ENCODE assay signal across 28 cellular contexts in the genomic region with DNA sequence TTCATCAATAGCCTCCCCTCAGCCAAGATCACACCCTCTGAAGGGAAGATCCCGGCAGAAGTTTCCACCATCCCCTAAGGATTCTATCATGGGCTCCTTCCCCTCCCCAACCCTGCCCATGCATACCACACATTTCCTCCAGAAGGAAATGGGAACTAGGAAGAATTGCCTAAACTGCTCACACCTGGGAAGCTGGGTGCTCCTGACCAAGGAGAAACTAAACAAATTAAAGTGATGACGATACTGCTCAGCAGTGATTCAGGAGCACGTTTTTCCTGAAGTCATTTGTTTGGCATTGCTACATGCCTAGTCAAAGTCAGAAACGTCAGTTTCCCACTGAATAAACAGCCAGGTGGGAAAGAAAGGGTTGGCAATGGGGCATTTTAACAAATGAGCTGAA.
A peak's percentile ranks its signal among the peaks of the same experiment; 100 is the strongest.
DNase-seq lines count a peak whose midpoint lies in the region; ATAC-seq and TF ChIP-seq lines count a peak whose summit lies in the region.
"Had no signal": no experiment of that assay in that cellular context is flagged by ENCODE, and none has a peak within 500 bp of the region (broad histone marks: within the 10 kb centered on the region; RNA-seq: fewer than 3 reads in every experiment).

No MANE protein-coding gene starts in this region.

- TF ChIP-seq POLR2A in breast epithelium (IDR thresholded peaks at IDR 0.05) = no peak

- H3K9me2 ChIP-seq in MM.1S (replicated peaks; ENCODE audit: insufficient read depth, low read length) = no peaks in the 10 kb centered on the region

- no peaks in the 10 kb centered on the region for H4K20me1 ChIP-seq in MM.1S (ENCODE audit: insufficient read depth, low read length)

- H3K9me3 Mint-ChIP-seq in MCF 10A (ENCODE audit: unreplicated experiment) = no peaks in the 10 kb centered on the region
- H3K9me3 Mint-ChIP-seq in activated T-cell treated with anti-CD3 and anti-CD28 coated beads, Interleukin-2, amount 50 U/mL, for 72 hours = peaks cover 7 to 8% of the 10 kb centered on the region in 2 donors
- H3K9me3 Mint-ChIP-seq: natural killer cell had no signal

- no peaks in the 10 kb centered on the region for H3K4me1 ChIP-seq in breast epithelium
- H3K4me1 ChIP-seq in foreskin keratinocyte = peaks cover 14% of the 10 kb centered on the region
- no peaks in the 10 kb centered on the region for H3K4me1 ChIP-seq in MM.1S (ENCODE audit: low read length)
- H3K4me1 ChIP-seq: BE2C, gastroesophageal sphincter, pancreas, right lobe of liver, uterus had no signal

- H2AFZ ChIP-seq in MM.1S (ENCODE audit: low read length) = no peak overlapping the region

- no peak overlapping the region for H3K27ac ChIP-seq in breast epithelium
- peak overlapping the region; percentile 99 for H3K27ac ChIP-seq in foreskin keratinocyte
- no peak overlapping the region for H3K27ac ChIP-seq in MM.1S (ENCODE audit: low read length)
- H3K27ac ChIP-seq: 22Rv1, gastroesophageal sphincter, pancreas, right lobe of liver, uterus had no signal

- no peaks in the 10 kb centered on the region for H3K36me3 Mint-ChIP-seq in MCF 10A (ENCODE audit: insufficient read depth, unreplicated experiment)
- peaks cover 14 to 18% of the 10 kb centered on the region in 2 donors for H3K36me3 Mint-ChIP-seq in activated T-cell treated with anti-CD3 and anti-CD28 coated beads, Interleukin-2, amount 50 U/mL, for 72 hours (ENCODE audit: insufficient read depth in 2 of 2)
- H3K36me3 Mint-ChIP-seq: natural killer cell had no signal

- H3K79me2 ChIP-seq in MM.1S (ENCODE audit: low read length) = no peaks in the 10 kb centered on the region

- intact Hi-C loops in MCF 10A (cut with micrococcal nuclease) = no loop called here
- intact Hi-C loops in breast epithelium (cut with DNase I; ENCODE audit: low total_unique reads) = no loop called here

- TF ChIP-seq CTCF in MCF 10A (IDR thresholded peaks at IDR 0.05; ENCODE audit: unreplicated experiment) (no peak), breast epithelium (IDR thresholded peaks at IDR 0.05) (no peak), foreskin keratinocyte (conservative IDR thresholded peaks at IDR 0.05) (no peak), MM.1S (IDR thresholded peaks at IDR 0.05; ENCODE audit: low read length) (no peak)

- ATAC-seq in foreskin keratinocyte = peak; percentile 90
- no peak for ATAC-seq in activated T-cell treated with anti-CD3 and anti-CD28 coated beads, Interleukin-2, amount 50 U/mL, for 72 hours (replicated peaks in 1 of 2)
- ATAC-seq: activated T-cell treated with anti-CD3 and anti-CD28 coated beads, Interleukin-2, amount 50 U/mL, for 4 hours; gastroesophageal sphincter; left colon; natural killer cell; pancreas; right lobe of liver; SK-N-SH treated with all-trans-retinoic acid at 6 μM for 48 hours had no signal

- no peaks in the 10 kb centered on the region for H3K27me3 Mint-ChIP-seq in MCF 10A (ENCODE audit: insufficient read depth, unreplicated experiment)
- H3K27me3 Mint-ChIP-seq in activated T-cell treated with anti-CD3 and anti-CD28 coated beads, Interleukin-2, amount 50 U/mL, for 72 hours (ENCODE audit: low read depth) = peaks cover 38% of the 10 kb centered on the region

- H3K36me3 ChIP-seq in breast epithelium (no peaks in the 10 kb centered on the region), MM.1S (replicated peaks; ENCODE audit: insufficient read depth, low read length) (no peaks in the 10 kb centered on the region)
- H3K36me3 ChIP-seq: BE2C, gastroesophageal sphincter, pancreas, right lobe of liver, uterus had no signal

- H3K27ac Mint-ChIP-seq in MCF 10A (ENCODE audit: low read depth, unreplicated experiment) = peak overlapping the region; percentile 32
- no peak overlapping the region for H3K27ac Mint-ChIP-seq in activated T-cell treated with anti-CD3 and anti-CD28 coated beads, Interleukin-2, amount 50 U/mL, for 72 hours
- H3K27ac Mint-ChIP-seq: mesothelial cell of epicardium, natural killer cell had no signal

- H3F3A ChIP-seq in MM.1S (ENCODE audit: insufficient read depth, low read length) = no peaks in the 10 kb centered on the region

- CTCF ChIA-PET in MCF 10A (lab: Yijun Ruan, JAX) = no interaction called here

- POLR2A ChIA-PET in MCF 10A (lab: Yijun Ruan, JAX) = no interaction called here

- H3K4me3 Mint-ChIP-seq in MCF 10A (ENCODE audit: unreplicated experiment) = no peak overlapping the region
- H3K4me3 Mint-ChIP-seq in activated T-cell treated with anti-CD3 and anti-CD28 coated beads, Interleukin-2, amount 50 U/mL, for 72 hours = no peak overlapping the region
- H3K4me3 Mint-ChIP-seq: activated T-cell treated with anti-CD3 and anti-CD28 coated beads, Interleukin-2, amount 50 U/mL, for 4 hours; mesothelial cell of epicardium; natural killer cell had no signal

- peak; percentile 37 for DNase-seq in MCF 10A (ENCODE audit: unreplicated experiment)
- no peak for DNase-seq in breast epithelium (ENCODE audit: low spot score in 2 of 2)
- peak; percentile 91 for DNase-seq in dermis blood vessel endothelial cell
- DNase-seq in foreskin keratinocyte = peak; percentile 95 to 98
- DNase-seq in stromal cell of bone marrow (ENCODE audit: low read depth) = peak; percentile 18
- no peak for DNase-seq in activated T-cell treated with anti-CD3 and anti-CD28 coated beads, Interleukin-2, amount 50 U/mL, for 72 hours
- no peak for DNase-seq in MM.1S
- DNase-seq in GM03348 (ENCODE audit: low spot score) = no peak
- DNase-seq: activated naive CD4-positive, alpha-beta T cell treated with anti-CD3 and anti-CD28 coated beads, Interleukin-2, amount 50 U/mL, for 16 hours; activated T-cell treated with anti-CD3 and anti-CD28 coated beads, Interleukin-2, amount 50 U/mL, for 4 hours; anterior cingulate cortex; BE2C; Caco-2; GOT3; Karpas-422; left colon; natural killer cell; NCI-H1092 treated with DMSO at 0.1 percent for 48 hours; NCI-H2081; pancreas; right lobe of liver; RPMI8226; T1000; uterus had no signal

- H3K9ac ChIP-seq in MM.1S (ENCODE audit: low read length) = no peak overlapping the region

- H3K4me2 ChIP-seq in MM.1S (ENCODE audit: low read depth, low read length) = no peak overlapping the region

- no TSS peak for BruUV-seq in MCF 10A (replicated peaks; lab: Mats Ljungman, UMichigan)

- no peaks in the 10 kb centered on the region for H3K9me3 ChIP-seq in breast epithelium
- no peaks in the 10 kb centered on the region for H3K9me3 ChIP-seq in MM.1S (replicated peaks; ENCODE audit: insufficient read depth, low read length)
- H3K9me3 ChIP-seq: BE2C, Caco-2, gastroesophageal sphincter, pancreas, right lobe of liver, uterus had no signal

- no peak overlapping the region for H3K4me3 ChIP-seq in breast epithelium
- H3K4me3 ChIP-seq in MM.1S (ENCODE audit: low read length) = no peak overlapping the region
- H3K4me3 ChIP-seq: gastroesophageal sphincter, pancreas, right lobe of liver, uterus had no signal

- peaks cover 37% of the 10 kb centered on the region for H3K4me1 Mint-ChIP-seq in MCF 10A (ENCODE audit: insufficient read depth, unreplicated experiment)
- peaks cover 26% of the 10 kb centered on the region for H3K4me1 Mint-ChIP-seq in activated T-cell treated with anti-CD3 and anti-CD28 coated beads, Interleukin-2, amount 50 U/mL, for 72 hours (ENCODE audit: low read depth)

- H3K27me3 ChIP-seq in breast epithelium (no peaks in the 10 kb centered on the region), foreskin keratinocyte (no peaks in the 10 kb centered on the region), MM.1S (replicated peaks; ENCODE audit: insufficient read depth, low read length) (no peaks in the 10 kb centered on the region)
- H3K27me3 ChIP-seq: BE2C, gastroesophageal sphincter, pancreas, uterus had no signal

Comparison
In these comparisons a context has a peak if more than half of its experiments do, and no peak if none do; other contexts are left out.
1. DNase-seq: peak in MCF 10A (single experiment), dermis blood vessel endothelial cell (single experiment), foreskin keratinocyte (2 of 2) and stromal cell of bone marrow (single experiment); none in breast epithelium (0 of 2), activated T-cell treated with anti-CD3 and anti-CD28 coated beads, Interleukin-2, amount 50 U/mL, for 72 hours (0 of 2), MM.1S (single experiment) and GM03348 (single experiment).